In genomic region chr7:105268056-105268455, GRCh38 we compare ENCODE assay signal across 8 cellular contexts.
DNase-seq lines count a peak whose midpoint lies in the region; ATAC-seq and TF ChIP-seq lines count a peak whose summit lies in the region.

No MANE protein-coding gene starts in this region.

- H3K4me3 ChIP-seq in AG04449 (ENCODE audit: low read depth, low read length) = peak overlapping the region; percentile 33
- no peak overlapping the region for H3K4me3 ChIP-seq in SJSA1
- peak overlapping the region; percentile 37 to 56 (median 47) for H3K4me3 ChIP-seq in esophagus muscularis mucosa

- peak; percentile 17 for DNase-seq in AG04449 (ENCODE audit: low read depth, low spot score)
- peak in 1 of 2 experiments; percentile 25 for DNase-seq in SJSA1 (ENCODE audit: low read depth in 1 of 2, low spot score in 2 of 2)
- DNase-seq in esophagus muscularis mucosa (ENCODE audit: extremely low spot score) = no peak
- DNase-seq in putamen (ENCODE audit: low spot score) = peak; percentile 17
- DNase-seq in NCI-H2196 treated with DMSO at 0.1 percent for 48 hours (lab: John Stamatoyannopoulos, UW; ENCODE audit: unreplicated experiment) = no peak
- no peak for DNase-seq in retina

- CTCF ChIA-PET in AG04449 (lab: Yijun Ruan, JAX) = interaction anchor here (1.1 kb wide), 1 partner anchor 16 kb away, joined by 3 read pairs; no protein-coding TSS in a partner anchor

- H3K27ac ChIP-seq in SJSA1 (peak overlapping the region; percentile 39), esophagus muscularis mucosa (replicated peaks in 1 of 4) (peak overlapping the region; percentile 69 to 77 (median 76))

- no peaks in the 10 kb centered on the region for H3K27me3 ChIP-seq in SJSA1 (replicated peaks)
- no peaks in the 10 kb centered on the region for H3K27me3 ChIP-seq in esophagus muscularis mucosa

- POLR2A ChIA-PET in AG04449 (lab: Yijun Ruan, JAX) = no interaction called here

- TF ChIP-seq CTCF in AG04449 (IDR thresholded peaks at IDR 0.05; ENCODE audit: insufficient read depth, low read length, missing control alignments) = no peak
- TF ChIP-seq CTCF in esophagus muscularis mucosa (IDR thresholded peaks at IDR 0.05) = peak in 1 of 3 experiments; percentile 18

- intact Hi-C loops in esophagus muscularis mucosa (cut with DNase I) = no loop called here

- no peak for TF ChIP-seq POLR2A in esophagus muscularis mucosa (IDR thresholded peaks at IDR 0.05; ENCODE audit: low read depth)

- H3K9me3 ChIP-seq in SJSA1 (replicated peaks) (no peaks in the 10 kb centered on the region), esophagus muscularis mucosa (no peaks in the 10 kb centered on the region)

- H3K36me3 ChIP-seq in SJSA1 (no peaks in the 10 kb centered on the region), esophagus muscularis mucosa (no peaks in the 10 kb centered on the region)

- 24% methylated on average over 1 of the region's 1 CpG for WGBS in esophagus muscularis mucosa

- no peak for TF ChIP-seq EP300 in esophagus muscularis mucosa (IDR thresholded peaks at IDR 0.05)

- peaks cover 26% of the 10 kb centered on the region for H3K4me1 ChIP-seq in SJSA1 (replicated peaks)
- peaks cover 28 to 37% (median 34%) of the 10 kb centered on the region in 4 donors for H3K4me1 ChIP-seq in esophagus muscularis mucosa

- peak; percentile 37 for ATAC-seq in GM21723 (IDR thresholded peaks at IDR 0.05; ENCODE audit: unreplicated experiment)
- ATAC-seq in HG03520 (IDR thresholded peaks at IDR 0.05; ENCODE audit: unreplicated experiment) = no peak

Comparison
In these comparisons a context has a peak if more than half of its experiments do, and no peak if none do; other contexts are left out.
1. DNase-seq: peak in AG04449 (single experiment) and putamen (single experiment); none in esophagus muscularis mucosa (single experiment), NCI-H2196 treated with DMSO at 0.1 percent for 48 hours (single experiment) and retina (single experiment).